ENCODE assay signal across 36 cellular contexts in genomic region chr11:100205926-100206325, GRCh38.
"Had no signal": no experiment of that assay in that cellular context is flagged by ENCODE, and none has a peak within 500 bp of the region (broad histone marks: within the 10 kb centered on the region; RNA-seq: fewer than 3 reads in every experiment).

No MANE protein-coding gene starts in this region.

- H3K36me3 ChIP-seq: adrenal gland, brain microvascular endothelial cell had no signal

- H3K4me1 Mint-ChIP-seq: activated B cell treated with CpG ODN at 0.5 μM for 24 hours; activated CD4-positive, alpha-beta T cell treated with anti-CD3 and anti-CD28 coated beads, Interleukin-2, amount 10 ng/mL, durations not matched to agents 24 days and 14 days; activated naive CD8-positive, alpha-beta T cell treated with anti-CD3 and anti-CD28 coated beads for 36 hours; activated T-helper 17 cell treated with anti-CD3 and anti-CD28 coated beads, Interleukin-2, amount 50 U/mL, for 72 hours had no signal

- H3K27ac ChIP-seq: adrenal gland, body of pancreas, brain microvascular endothelial cell, VCaP had no signal

- H3K4me3 Mint-ChIP-seq: activated B cell treated with CpG ODN at 0.5 μM for 24 hours; activated CD4-positive, alpha-beta memory T cell treated with anti-CD3 and anti-CD28 coated beads for 36 hours; activated CD4-positive, alpha-beta T cell treated with anti-CD3 and anti-CD28 coated beads, Interleukin-2, amount 10 ng/mL, durations not matched to agents 24 days and 14 days; activated CD8-positive, alpha-beta T cell treated with anti-CD3 and anti-CD28 coated beads for 36 hours; activated naive CD4-positive, alpha-beta T cell treated with anti-CD3 and anti-CD28 coated beads for 36 hours; activated naive CD8-positive, alpha-beta T cell treated with anti-CD3 and anti-CD28 coated beads for 36 hours; activated T-cell treated with anti-CD3 and anti-CD28 coated beads, Interleukin-2, amount 50 U/mL, for 4 hours; activated T-cell treated with anti-CD3 and anti-CD28 coated beads, Interleukin-2, amount 50 U/mL, for 72 hours; activated T-helper 1 cell treated with anti-CD3 and anti-CD28 coated beads, Interleukin-12 subunit alpha, Interleukin-12 subunit beta, Interleukin-2, Interleukin-4 antibody, amounts not matched to agents 30 ng/mL and 10 ng/mL and 1 ng/mL, durations not matched to agents 14 hours and 24 hours and 36 hours; activated T-helper 17 cell treated with anti-CD3 and anti-CD28 coated beads, Interleukin-2, amount 50 U/mL, for 72 hours; T-helper 1 cell treated with Interleukin-12 subunit alpha and Interleukin-12 subunit beta and Interleukin-4 antibody, amounts not matched to agents 30 μg/mL and 1 μg/mL, for 36 hours; T-helper 2 cell treated with Interferon-gamma antibody and Interleukin-4, amounts not matched to agents 5 μg/mL and 100 μg/mL, for 36 hours had no signal

- DNase-seq: activated B cell treated with CpG ODN at 0.5 μM for 24 hours; activated CD4-positive, alpha-beta memory T cell treated with anti-CD3 and anti-CD28 coated beads for 36 hours; activated CD4-positive, alpha-beta T cell treated with anti-CD3 and anti-CD28 coated beads for 4 hours; activated CD4-positive, alpha-beta T cell treated with anti-CD3 and anti-CD28 coated beads, Interleukin-2, amount 10 ng/mL, durations not matched to agents 24 days and 14 days; activated CD4-positive, alpha-beta T cell treated with anti-CD3 and anti-CD28 coated beads, Interleukin-2, amount 50 U/mL, for 1 hour; activated CD4-positive, alpha-beta T cell treated with anti-CD3 and anti-CD28 coated beads, Interleukin-2, amount 50 U/mL, for 4 hours; activated CD4-positive, CD25-positive, alpha-beta regulatory T cell treated with anti-CD3 and anti-CD28 coated beads, Interleukin-2, amount 50 U/mL, for 72 hours; activated CD8-positive, alpha-beta memory T cell treated with anti-CD3 and anti-CD28 coated beads, Interleukin-2, amount 50 U/mL, for 4 hours; activated CD8-positive, alpha-beta T cell treated with anti-CD3 and anti-CD28 coated beads for 36 hours; activated effector memory CD4-positive, alpha-beta T cell treated with anti-CD3 and anti-CD28 coated beads, Interleukin-2, amount 50 U/mL, for 16 hours; activated gamma-delta T cell treated with Interleukin-2 at 50 U/mL for 16 hours; activated naive CD4-positive, alpha-beta T cell; activated naive CD4-positive, alpha-beta T cell treated with anti-CD3 and anti-CD28 coated beads for 36 hours; activated naive CD4-positive, alpha-beta T cell treated with anti-CD3 and anti-CD28 coated beads, Interleukin-2, amount 50 U/mL, for 16 hours; activated naive CD8-positive, alpha-beta T cell treated with anti-CD3 and anti-CD28 coated beads for 36 hours; activated T-cell treated with anti-CD3 and anti-CD28 coated beads for 4 hours; activated T-cell treated with anti-CD3 and anti-CD28 coated beads, Interleukin-2, amount 50 U/mL, for 1 hour; activated T-cell treated with anti-CD3 and anti-CD28 coated beads, Interleukin-2, amount 50 U/mL, for 4 hours; activated T-cell treated with anti-CD3 and anti-CD28 coated beads, Interleukin-2, amount 50 U/mL, for 72 hours; adrenal gland; amniotic stem cell; aorta; body of pancreas; brain microvascular endothelial cell; central memory CD4-positive, alpha-beta T cell; T-helper 1 cell; T-helper 2 cell; T-helper 9 cell had no signal

- H3K36me3 Mint-ChIP-seq: activated CD4-positive, alpha-beta memory T cell treated with anti-CD3 and anti-CD28 coated beads for 36 hours; activated naive CD4-positive, alpha-beta T cell treated with anti-CD3 and anti-CD28 coated beads, Interleukin-2, amount 50 U/mL, for 72 hours; activated naive CD8-positive, alpha-beta T cell treated with anti-CD3 and anti-CD28 coated beads for 36 hours had no signal

- H3K27me3 ChIP-seq: adrenal gland, body of pancreas, brain microvascular endothelial cell had no signal

- H3K4me1 ChIP-seq: adrenal gland, body of pancreas had no signal

- ATAC-seq: activated CD8-positive, alpha-beta T cell treated with anti-CD3 and anti-CD28 coated beads for 36 hours; activated naive CD4-positive, alpha-beta T cell treated with anti-CD3 and anti-CD28 coated beads, Interleukin-2, amount 50 U/mL, for 72 hours; activated T-cell treated with anti-CD3 and anti-CD28 coated beads, Interleukin-2, amount 50 U/mL, for 4 hours; activated T-cell treated with anti-CD3 and anti-CD28 coated beads, Interleukin-2, amount 50 U/mL, for 72 hours; activated T-helper 17 cell treated with anti-CD3 and anti-CD28 coated beads, Interleukin-2, amount 50 U/mL, for 72 hours; body of pancreas had no signal

- H3K9me3 ChIP-seq: adrenal gland, body of pancreas had no signal

- FAIRE-seq: astrocyte, TTC549 had no signal

- H3K9me3 Mint-ChIP-seq: activated CD8-positive, alpha-beta T cell treated with anti-CD3 and anti-CD28 coated beads for 36 hours; activated naive CD8-positive, alpha-beta T cell treated with anti-CD3 and anti-CD28 coated beads for 36 hours; activated T-helper 1 cell treated with anti-CD3 and anti-CD28 coated beads, Interleukin-12 subunit alpha, Interleukin-12 subunit beta, Interleukin-2, Interleukin-4 antibody, amounts not matched to agents 30 ng/mL and 10 ng/mL and 1 ng/mL, durations not matched to agents 14 hours and 24 hours and 36 hours had no signal

- H3K27me3 Mint-ChIP-seq: activated B cell treated with CpG ODN at 0.5 μM for 24 hours; activated CD4-positive, alpha-beta memory T cell treated with anti-CD3 and anti-CD28 coated beads for 36 hours; activated CD4-positive, alpha-beta T cell treated with anti-CD3 and anti-CD28 coated beads, Interleukin-2, amount 10 ng/mL, durations not matched to agents 24 days and 14 days; activated CD8-positive, alpha-beta T cell treated with anti-CD3 and anti-CD28 coated beads for 36 hours; activated naive CD8-positive, alpha-beta T cell treated with anti-CD3 and anti-CD28 coated beads for 36 hours; activated T-helper 17 cell treated with anti-CD3 and anti-CD28 coated beads, Interleukin-2, amount 50 U/mL, for 72 hours had no signal

- H3K4me3 ChIP-seq: adrenal gland, body of pancreas had no signal

- H3K27ac Mint-ChIP-seq: activated B cell treated with CpG ODN at 0.5 μM for 24 hours; activated CD4-positive, alpha-beta memory T cell treated with anti-CD3 and anti-CD28 coated beads for 36 hours; activated CD4-positive, alpha-beta T cell treated with anti-CD3 and anti-CD28 coated beads, Interleukin-2, amount 10 ng/mL, durations not matched to agents 24 days and 14 days; activated CD8-positive, alpha-beta T cell treated with anti-CD3 and anti-CD28 coated beads for 36 hours; activated naive CD4-positive, alpha-beta T cell treated with anti-CD3 and anti-CD28 coated beads for 36 hours; activated naive CD4-positive, alpha-beta T cell treated with anti-CD3 and anti-CD28 coated beads, Interleukin-2, amount 50 U/mL, for 72 hours; activated naive CD8-positive, alpha-beta T cell treated with anti-CD3 and anti-CD28 coated beads for 36 hours; activated T-cell treated with anti-CD3 and anti-CD28 coated beads, Interleukin-2, amount 50 U/mL, for 72 hours; activated T-helper 1 cell treated with anti-CD3 and anti-CD28 coated beads, Interleukin-12 subunit alpha, Interleukin-12 subunit beta, Interleukin-2, Interleukin-4 antibody, amounts not matched to agents 30 ng/mL and 10 ng/mL and 1 ng/mL, durations not matched to agents 14 hours and 24 hours and 36 hours; activated T-helper 17 cell treated with anti-CD3 and anti-CD28 coated beads, Interleukin-2, amount 50 U/mL, for 72 hours; T-helper 1 cell treated with Interleukin-12 subunit alpha and Interleukin-12 subunit beta and Interleukin-4 antibody, amounts not matched to agents 30 μg/mL and 1 μg/mL, for 36 hours; T-helper 2 cell treated with Interferon-gamma antibody and Interleukin-4, amounts not matched to agents 5 μg/mL and 100 μg/mL, for 36 hours had no signal
